ENCODE assay signal across 8 cellular contexts in genomic region chr19:4867534-4868285, GRCh38. TPM values are rescaled to one million over a fixed set of nuclear protein-coding genes. Genes with fewer than 3 reads are reported as not detected.
DNase-seq lines count a peak whose midpoint lies in the region; ATAC-seq and TF ChIP-seq lines count a peak whose summit lies in the region.

A gene with protein sequence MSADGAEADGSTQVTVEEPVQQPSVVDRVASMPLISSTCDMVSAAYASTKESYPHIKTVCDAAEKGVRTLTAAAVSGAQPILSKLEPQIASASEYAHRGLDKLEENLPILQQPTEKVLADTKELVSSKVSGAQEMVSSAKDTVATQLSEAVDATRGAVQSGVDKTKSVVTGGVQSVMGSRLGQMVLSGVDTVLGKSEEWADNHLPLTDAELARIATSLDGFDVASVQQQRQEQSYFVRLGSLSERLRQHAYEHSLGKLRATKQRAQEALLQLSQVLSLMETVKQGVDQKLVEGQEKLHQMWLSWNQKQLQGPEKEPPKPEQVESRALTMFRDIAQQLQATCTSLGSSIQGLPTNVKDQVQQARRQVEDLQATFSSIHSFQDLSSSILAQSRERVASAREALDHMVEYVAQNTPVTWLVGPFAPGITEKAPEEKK (minus strand): TSS chr19:4867667. CDS start chr19:4861394, 6,273 bp downstream.

- POLR2A ChIA-PET in PC-3 (lab: Charles Lee; ENCODE audit: unreplicated experiment) = interaction anchor here (0.6 to 0.9 kb wide), 2 partner anchors 44 to 102 kb away, joined by 3 to 4 read pairs; no protein-coding TSS in a partner anchor

- H4K20me1 ChIP-seq in PC-3 (ENCODE audit: low read length) = no peaks in the 10 kb centered on the region

- peaks cover 37% of the 10 kb centered on the region for H3K79me2 ChIP-seq in PC-3 (ENCODE audit: low read length)

- peak; percentile 42 for ATAC-seq in GM18861 (IDR thresholded peaks at IDR 0.05; ENCODE audit: unreplicated experiment)
- ATAC-seq in HG03196 (IDR thresholded peaks at IDR 0.05; ENCODE audit: unreplicated experiment) = peak; percentile 75
- ATAC-seq in PC-3 = peak; percentile 74

- no TSS peak for BruUV-seq in PC-3 (replicated peaks; lab: Mats Ljungman, UMichigan)

- H3K36me3 ChIP-seq in PC-3 (ENCODE audit: low read depth, low read length) = no peaks in the 10 kb centered on the region

- no peaks in the 10 kb centered on the region for H3K9me3 ChIP-seq in PC-3 (ENCODE audit: low read length)

- no peaks in the 10 kb centered on the region for H3K27me3 ChIP-seq in PC-3 (ENCODE audit: low read length)

- peak within 1 kb of the TSS; percentile 95 for H2AFZ ChIP-seq in PC-3 (ENCODE audit: low read length)

- TF ChIP-seq CTCF in PC-3 (conservative IDR thresholded peaks at IDR 0.05; ENCODE audit: low read depth, low read length) = no peak

- peak within 1 kb of the TSS; percentile 80 for H3K4me3 ChIP-seq in PC-3 (ENCODE audit: low read length)

- H3K9me2 ChIP-seq in PC-3 (replicated peaks; ENCODE audit: low read length) = no peaks in the 10 kb centered on the region

- H3K27ac ChIP-seq in PC-3 (ENCODE audit: low read length) (peak within 1 kb of the TSS; percentile 84), epithelial cell of prostate (peak within 1 kb of the TSS; percentile 90)

- H3K9ac ChIP-seq in PC-3 (ENCODE audit: low read length) = peak within 1 kb of the TSS; percentile 80

- peaks cover 5% of the 10 kb centered on the region for H3F3A ChIP-seq in PC-3 (ENCODE audit: low read length, unreplicated experiment)

- intact Hi-C loops in PC-3 (cut with micrococcal nuclease) = loop anchor here (1.0 kb wide), 1 partner anchor 55 kb away; no protein-coding TSS in a partner anchor

- peaks cover 22% of the 10 kb centered on the region for H3K4me1 ChIP-seq in PC-3 (ENCODE audit: insufficient read depth, low read length)

- peak within 1 kb of the TSS; percentile 85 for H3K4me2 ChIP-seq in PC-3 (ENCODE audit: low read length)

- DNase-seq in AG08396 (ENCODE audit: low spot score) (peak; percentile 100), PC-3 (peak; percentile 95), activated T-cell treated with anti-CD3 and anti-CD28 coated beads for 4 hours (peak; percentile 87), epithelial cell of prostate (ENCODE audit: low read depth, low spot score) (peak; percentile 61), mucosa of gallbladder (ENCODE audit: low spot score) (peak; percentile 95)
- peak; percentile 83 to 84 for DNase-seq in stimulated activated CD8-positive, alpha-beta memory T cell treated with anti-CD3 and anti-CD28 coated beads, Interleukin-4, amount 100 ng/mL, for 1 hour (ENCODE audit: low read depth in 2 of 2, low spot score in 1 of 2)

- CTCF ChIA-PET in PC-3 (lab: Charles Lee) = interaction anchor here (0.6 to 1.3 kb wide), 4 partner anchors 43 to 880 kb away, joined by 5 to 12 read pairs (median 9); no protein-coding TSS in a partner anchor

RNA-seq across cellular contexts. Expression of the gene that starts here (rescaled TPM):
- 136 and 159 TPM in 2 replicates for total RNA-seq in PC-3 (2014; rRNA removed)
- total RNA-seq in mucosa of gallbladder = 60.2 TPM

Comparison
In these comparisons a context has a peak if more than half of its experiments do, and no peak if none do; other contexts are left out.
1. Peak in every context shown above with its lines: DNase-seq, ATAC-seq, H3K4me3 ChIP-seq and H3K27ac ChIP-seq.